Comparison of ENCODE assay signal across 14 cellular contexts in genomic region chr1:91283421-91283726, GRCh38.
A peak's percentile ranks its signal among the peaks of the same experiment; 100 is the strongest.
DNase-seq lines count a peak whose midpoint lies in the region; ATAC-seq and TF ChIP-seq lines count a peak whose summit lies in the region.
"Had no signal": no experiment of that assay in that cellular context is flagged by ENCODE, and none has a peak within 500 bp of the region (broad histone marks: within the 10 kb centered on the region; RNA-seq: fewer than 3 reads in every experiment).

No MANE protein-coding gene starts in this region.

- intact Hi-C loops in Panc1 (cut with micrococcal nuclease; ENCODE audit: unreplicated experiment), result loop anchor here (5.0 to 10.0 kb wide), 2 partner anchors 219 to 641 kb away; partner anchors contain the start of gene CDC7
- intact Hi-C loops in CD8-positive, alpha-beta T cell (cut with DNase I, micrococcal nuclease), result loop anchor here (5.0 to 10.0 kb wide), 4 partner anchors 119 to 1341 kb away; partner anchors contain the start of genes GLMN (in 1 of the 2), HFM1 (in 1 of the 2) and RPAP2 (in 1 of the 2)

- no TSS peak for BruUV-seq in Panc1 (replicated peaks; lab: Mats Ljungman, UMichigan)

- peaks cover 4% of the 10 kb centered on the region; the same call in 1 of the 2 replicates for H3K27me3 ChIP-seq in Panc1 (ENCODE audit: control insufficient read depth, insufficient read depth, low read length)
- H3K27me3 ChIP-seq in CD8-positive, alpha-beta T cell (ENCODE audit: insufficient read depth, low read length), result no peaks in the 10 kb centered on the region
- H3K27me3 ChIP-seq: SJSA1 had no signal

- POLR2A ChIA-PET in Panc1 (lab: Charles Lee), result no interaction called here
- POLR2A ChIA-PET in CD8-positive, alpha-beta T cell (lab: Charles Lee), result no interaction called here

- H3K4me1 Mint-ChIP-seq in stimulated activated naive CD8-positive, alpha-beta T cell treated with anti-CD3 and anti-CD28 coated beads, Interleukin-15, Interleukin-2, amounts not matched to agents 100 ng/mL and 50 ng/mL, for 24 hours (ENCODE audit: low read depth), result no peaks in the 10 kb centered on the region
- H3K4me1 Mint-ChIP-seq in stimulated activated naive CD8-positive, alpha-beta T cell treated with anti-CD3 and anti-CD28 coated beads, Interleukin-15, amount 100 ng/mL, for 72 hours, result no peaks in the 10 kb centered on the region
- H3K4me1 Mint-ChIP-seq in CD8-positive, alpha-beta T cell (ENCODE audit: low read depth), result peaks cover 2% of the 10 kb centered on the region
- H3K4me1 Mint-ChIP-seq: activated CD4-positive, alpha-beta T cell treated with anti-CD3 and anti-CD28 coated beads, Interleukin-2, amount 10 ng/mL, durations not matched to agents 7 days and 5 days had no signal

- no peaks in the 10 kb centered on the region for H3K36me3 Mint-ChIP-seq in stimulated activated naive CD8-positive, alpha-beta T cell treated with anti-CD3 and anti-CD28 coated beads, Interleukin-15, Interleukin-2, amounts not matched to agents 100 ng/mL and 50 ng/mL, for 24 hours (ENCODE audit: low read depth)
- H3K36me3 Mint-ChIP-seq in CD8-positive, alpha-beta T cell, result no peaks in the 10 kb centered on the region

- CTCF ChIA-PET in Panc1 (lab: Charles Lee), result no interaction called here
- CTCF ChIA-PET in CD8-positive, alpha-beta T cell (lab: Charles Lee), result interaction anchor here (1.4 to 1.7 kb wide), 5 partner anchors 31 to 648 kb away, joined by 3 to 10 read pairs (median 4); no protein-coding TSS in a partner anchor

- in situ Hi-C loops in Panc1 (cut with HindIII; ENCODE audit: low pct_unique_long_range_greater_than_20kb, low sequenced_read_pairs), result no loop called here

- H3K4me3 Mint-ChIP-seq in stimulated activated naive CD8-positive, alpha-beta T cell treated with anti-CD3 and anti-CD28 coated beads, Interleukin-15, Interleukin-2, amounts not matched to agents 100 ng/mL and 50 ng/mL, for 24 hours, result no peak overlapping the region
- H3K4me3 Mint-ChIP-seq in stimulated activated naive CD8-positive, alpha-beta T cell treated with anti-CD3 and anti-CD28 coated beads, Interleukin-15, amount 100 ng/mL, for 72 hours, result no peak overlapping the region
- no peak overlapping the region for H3K4me3 Mint-ChIP-seq in CD8-positive, alpha-beta T cell
- H3K4me3 Mint-ChIP-seq: activated CD4-positive, alpha-beta T cell treated with anti-CD3 and anti-CD28 coated beads, Interleukin-2, amount 10 ng/mL, durations not matched to agents 7 days and 5 days; activated T-helper 1 cell treated with anti-CD3 and anti-CD28 coated beads, Interleukin-12 subunit alpha, Interleukin-12 subunit beta, Interleukin-2, Interleukin-4 antibody, amounts not matched to agents 30 ng/mL and 10 ng/mL and 1 ng/mL, durations not matched to agents 14 hours and 24 hours and 36 hours; T-helper 1 cell treated with Interleukin-12 subunit alpha and Interleukin-12 subunit beta and Interleukin-4 antibody, amounts not matched to agents 30 μg/mL and 1 μg/mL, for 36 hours had no signal

- no peaks in the 10 kb centered on the region for H3K36me3 ChIP-seq in Panc1 (ENCODE audit: control insufficient read depth, insufficient read depth, low read length)
- H3K36me3 ChIP-seq in CD8-positive, alpha-beta T cell (ENCODE audit: insufficient read depth, low read length), result no peaks in the 10 kb centered on the region
- H3K36me3 ChIP-seq: SJSA1, thoracic aorta had no signal

- H3K9me3 ChIP-seq in Panc1 (ENCODE audit: control insufficient read depth, insufficient read depth, low read depth, low read length), result no peaks in the 10 kb centered on the region
- no peaks in the 10 kb centered on the region for H3K9me3 ChIP-seq in CD8-positive, alpha-beta T cell (ENCODE audit: low read length)
- H3K9me3 ChIP-seq: SJSA1, thoracic aorta had no signal

- DNase-seq in stimulated activated naive CD8-positive, alpha-beta T cell treated with anti-CD3 and anti-CD28 coated beads, Interleukin-15, amount 100 ng/mL, for 72 hours, result no peak
- DNase-seq in Panc1 (ENCODE audit: low read depth, low spot score) (no peak), left lobe of liver (ENCODE audit: low spot score) (no peak), NCI-H1048 (lab: John Stamatoyannopoulos, UW) (no peak), KG1 (lab: John Stamatoyannopoulos, UW) (no peak)
- no peak for DNase-seq in CD8-positive, alpha-beta T cell
- DNase-seq: aorta, cortex of kidney had no signal

- H3K4me3 ChIP-seq in Panc1 (ENCODE audit: low read depth in 2 of 2, low read length in 2 of 2), result no peak overlapping the region
- H3K4me3 ChIP-seq in CD8-positive, alpha-beta T cell (ENCODE audit: low read depth, low read length), result no peak overlapping the region
- H3K4me3 ChIP-seq: SJSA1 had no signal

- ATAC-seq in stimulated activated naive CD8-positive, alpha-beta T cell treated with anti-CD3 and anti-CD28 coated beads, Interleukin-15, amount 100 ng/mL, for 72 hours, result no peak
- ATAC-seq in Panc1 (peak; percentile 41), left lobe of liver (peak; percentile 21)
- no peak for ATAC-seq in CD8-positive, alpha-beta T cell

- H3K4me1 ChIP-seq in Panc1 (ENCODE audit: control insufficient read depth, insufficient read depth, low read length), result no peaks in the 10 kb centered on the region
- H3K4me1 ChIP-seq in CD8-positive, alpha-beta T cell (ENCODE audit: insufficient read depth, low read length), result no peaks in the 10 kb centered on the region
- H3K4me1 ChIP-seq: SJSA1 had no signal

- H3K27ac ChIP-seq in Panc1 (ENCODE audit: low read length), result no peak overlapping the region
- H3K27ac ChIP-seq in CD8-positive, alpha-beta T cell (ENCODE audit: low read depth, low read length), result no peak overlapping the region
- H3K27ac ChIP-seq: SJSA1, thoracic aorta had no signal

- H3K27me3 Mint-ChIP-seq in stimulated activated naive CD8-positive, alpha-beta T cell treated with anti-CD3 and anti-CD28 coated beads, Interleukin-15, Interleukin-2, amounts not matched to agents 100 ng/mL and 50 ng/mL, for 24 hours, result peaks cover 5% of the 10 kb centered on the region
- H3K27me3 Mint-ChIP-seq in stimulated activated naive CD8-positive, alpha-beta T cell treated with anti-CD3 and anti-CD28 coated beads, Interleukin-15, amount 100 ng/mL, for 72 hours, result peaks cover 15% of the 10 kb centered on the region
- peaks cover 7% of the 10 kb centered on the region for H3K27me3 Mint-ChIP-seq in CD8-positive, alpha-beta T cell (ENCODE audit: low read depth)

- no peak for TF ChIP-seq CTCF in Panc1 (IDR thresholded peaks at IDR 0.05)
- TF ChIP-seq CTCF in CD8-positive, alpha-beta T cell (IDR thresholded peaks at IDR 0.05), result no peak

- no peaks in the 10 kb centered on the region for H3K9me3 Mint-ChIP-seq in stimulated activated naive CD8-positive, alpha-beta T cell treated with anti-CD3 and anti-CD28 coated beads, Interleukin-15, Interleukin-2, amounts not matched to agents 100 ng/mL and 50 ng/mL, for 24 hours
- no peaks in the 10 kb centered on the region for H3K9me3 Mint-ChIP-seq in stimulated activated naive CD8-positive, alpha-beta T cell treated with anti-CD3 and anti-CD28 coated beads, Interleukin-15, amount 100 ng/mL, for 72 hours
- H3K9me3 Mint-ChIP-seq in CD8-positive, alpha-beta T cell, result no peaks in the 10 kb centered on the region
- H3K9me3 Mint-ChIP-seq: activated CD4-positive, alpha-beta T cell treated with anti-CD3 and anti-CD28 coated beads, Interleukin-2, amount 10 ng/mL, durations not matched to agents 7 days and 5 days; activated T-helper 1 cell treated with anti-CD3 and anti-CD28 coated beads, Interleukin-12 subunit alpha, Interleukin-12 subunit beta, Interleukin-2, Interleukin-4 antibody, amounts not matched to agents 30 ng/mL and 10 ng/mL and 1 ng/mL, durations not matched to agents 14 hours and 24 hours and 36 hours; T-helper 1 cell treated with Interleukin-12 subunit alpha and Interleukin-12 subunit beta and Interleukin-4 antibody, amounts not matched to agents 30 μg/mL and 1 μg/mL, for 36 hours had no signal

- H3K27ac Mint-ChIP-seq in stimulated activated naive CD8-positive, alpha-beta T cell treated with anti-CD3 and anti-CD28 coated beads, Interleukin-15, Interleukin-2, amounts not matched to agents 100 ng/mL and 50 ng/mL, for 24 hours, result peak overlapping the region; percentile 42
- no peak overlapping the region for H3K27ac Mint-ChIP-seq in stimulated activated naive CD8-positive, alpha-beta T cell treated with anti-CD3 and anti-CD28 coated beads, Interleukin-15, amount 100 ng/mL, for 72 hours
- H3K27ac Mint-ChIP-seq in CD8-positive, alpha-beta T cell, result no peak overlapping the region
- H3K27ac Mint-ChIP-seq: activated CD4-positive, alpha-beta T cell treated with anti-CD3 and anti-CD28 coated beads, Interleukin-2, amount 10 ng/mL, durations not matched to agents 7 days and 5 days; activated T-helper 1 cell treated with anti-CD3 and anti-CD28 coated beads, Interleukin-12 subunit alpha, Interleukin-12 subunit beta, Interleukin-2, Interleukin-4 antibody, amounts not matched to agents 30 ng/mL and 10 ng/mL and 1 ng/mL, durations not matched to agents 14 hours and 24 hours and 36 hours; T-helper 1 cell treated with Interleukin-12 subunit alpha and Interleukin-12 subunit beta and Interleukin-4 antibody, amounts not matched to agents 30 μg/mL and 1 μg/mL, for 36 hours had no signal

Comparison
In these comparisons a context has a peak if more than half of its experiments do, and no peak if none do; other contexts are left out.
1. ATAC-seq: peak in Panc1 (single experiment) and left lobe of liver (single experiment); none in stimulated activated naive CD8-positive, alpha-beta T cell treated with anti-CD3 and anti-CD28 coated beads, Interleukin-15, amount 100 ng/mL, for 72 hours (single experiment) and CD8-positive, alpha-beta T cell (single experiment).